In the genomic region with DNA sequence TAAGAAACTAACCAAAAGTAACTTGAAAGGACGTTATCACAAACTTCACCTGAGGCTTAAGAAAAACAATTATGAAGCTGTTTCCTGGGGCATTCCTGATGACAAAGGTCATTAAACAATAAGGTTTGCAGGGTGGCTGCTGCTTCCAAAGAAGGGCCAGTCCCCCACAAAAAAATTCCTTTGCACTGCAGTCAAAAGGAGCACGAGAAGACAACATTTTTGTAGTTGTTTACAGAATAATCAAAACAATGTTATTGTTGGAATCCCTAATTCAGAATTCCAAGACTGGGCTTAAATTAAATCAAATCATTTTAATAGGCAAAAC, we compare ENCODE assay signal across 1 cellular context.
TF ChIP-seq lines count a peak whose summit lies in the region.

No MANE protein-coding gene starts in this region.

TF ChIP-seq in endothelial cell of umbilical vein, 7 proteins besides CTCF, POLR2A, EP300 and RAD21:
- TF ChIP-seq JUN (IDR thresholded peaks at IDR 0.05; ENCODE audit: borderline replicate concordance, insufficient read depth, insufficient read length, low read depth) (peak; percentile 25), MYC (IDR thresholded peaks at IDR 0.05; ENCODE audit: low read depth, low read length) (no peak)
- TF ChIP-seq, protein P1, sequence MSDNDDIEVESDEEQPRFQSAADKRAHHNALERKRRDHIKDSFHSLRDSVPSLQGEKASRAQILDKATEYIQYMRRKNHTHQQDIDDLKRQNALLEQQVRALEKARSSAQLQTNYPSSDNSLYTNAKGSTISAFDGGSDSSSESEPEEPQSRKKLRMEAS (IDR thresholded peaks at IDR 0.05; ENCODE audit: insufficient read depth, insufficient read length): no peak
TF ChIP-seq in endothelial cell of umbilical vein: peak in this region for 1.
